ENCODE assay signal across 1 cellular context in the genomic region with DNA sequence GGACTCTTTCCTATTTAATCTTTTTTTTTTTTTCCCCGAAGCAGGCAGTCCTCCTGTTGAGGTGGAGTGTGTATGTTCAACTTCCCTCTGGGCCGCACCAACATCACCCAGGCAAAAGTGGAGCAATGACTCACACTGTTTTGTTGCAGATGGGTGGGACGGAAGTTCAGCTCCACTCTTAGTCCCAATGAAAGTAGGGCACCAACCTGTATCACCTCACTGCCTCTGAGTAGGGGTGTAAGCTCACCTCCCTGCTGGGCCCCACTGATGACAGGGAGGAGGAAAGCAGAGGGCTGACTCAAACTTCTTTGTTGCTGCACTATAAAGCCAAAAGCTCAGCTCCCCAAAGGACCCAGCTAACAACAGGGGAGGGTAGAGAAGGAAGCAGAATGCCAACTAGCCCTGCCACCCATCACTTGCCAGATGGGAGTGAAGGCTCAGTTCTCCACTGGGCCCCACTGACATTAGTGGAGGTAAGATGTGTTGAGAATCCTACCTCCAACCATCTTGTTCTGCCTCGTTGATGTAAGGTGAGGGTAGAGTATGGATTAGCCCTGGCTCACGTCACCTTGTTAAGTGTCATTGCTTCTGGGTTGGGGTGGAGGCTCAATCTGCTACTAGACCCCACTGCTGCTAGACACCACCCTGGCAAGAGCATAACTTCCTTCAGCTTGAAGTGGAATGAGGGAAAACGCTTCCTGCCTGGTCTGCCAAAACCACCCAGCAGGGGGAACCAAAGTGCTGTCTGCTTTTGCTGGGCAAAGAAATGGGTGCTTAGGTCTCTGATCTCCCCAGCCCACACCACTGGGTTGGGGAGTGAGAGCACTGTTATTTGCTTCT.
TF ChIP-seq lines count a peak whose summit lies in the region.

No MANE protein-coding gene starts in this region.

TF ChIP-seq in H1, 55 proteins besides CTCF, POLR2A, EP300 and RAD21 (continued from another document):
- TF ChIP-seq EZH2 (IDR thresholded peaks at IDR 0.05; ENCODE audit: low read depth, low read length, severe bottlenecking) (no peak), JUN (IDR thresholded peaks at IDR 0.05; ENCODE audit: low read depth, low read length) (no peak), FOSL1 (IDR thresholded peaks at IDR 0.05; ENCODE audit: insufficient read depth, low read depth, low read length) (no peak), SUZ12 (IDR thresholded peaks at IDR 0.05; ENCODE audit: low read length) (no peak), NRF1 (IDR thresholded peaks at IDR 0.05; ENCODE audit: low read depth, low read length) (no peak), POU5F1 (IDR thresholded peaks at IDR 0.05; ENCODE audit: low read depth, low read length) (no peak), JUND (IDR thresholded peaks at IDR 0.05; ENCODE audit: low read length) (no peak)
